ENCODE assay signal across 1 cellular context in genomic region chr7:101077303-101078086, GRCh38.
TF ChIP-seq lines count a peak whose summit lies in the region.

No MANE protein-coding gene starts in this region.

TF ChIP-seq in GM23338, 12 proteins besides CTCF, POLR2A, EP300 and RAD21 (continued from another document):
- TF ChIP-seq ZNF462 (CRISPR knock-in tag; IDR thresholded peaks at IDR 0.05) = no peak
